ENCODE assay signal across 24 cellular contexts in the genomic region with DNA sequence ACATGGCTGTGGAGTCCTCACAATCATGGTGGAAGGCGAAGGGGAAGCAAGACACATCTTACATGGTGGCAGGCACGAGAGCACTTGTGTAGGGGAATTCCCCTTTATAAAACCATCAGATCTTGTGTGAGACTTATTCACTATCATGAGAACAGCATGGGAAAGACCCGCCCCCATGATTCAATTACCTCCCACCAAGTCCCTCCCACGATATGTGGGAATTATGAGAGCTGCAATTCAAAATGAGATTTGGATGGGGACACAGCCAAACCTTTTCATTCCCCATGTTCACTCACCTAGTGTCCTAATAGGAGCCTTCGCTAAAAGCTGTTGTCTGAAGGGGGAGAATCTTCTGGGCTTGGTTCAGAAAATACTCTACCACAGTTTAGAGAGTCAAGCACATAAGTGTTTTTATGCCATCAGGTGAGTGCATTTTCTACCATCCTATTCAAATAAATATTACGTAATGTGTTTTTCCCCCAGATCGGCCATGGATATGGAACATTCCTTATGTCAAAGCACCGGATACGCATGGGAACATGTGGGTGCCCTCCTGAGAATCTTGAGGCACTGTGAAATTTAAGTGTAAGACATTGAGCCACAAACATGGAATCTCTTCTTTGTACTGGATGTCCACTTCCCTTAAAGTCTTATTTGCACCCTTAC. TPM values are rescaled to one million over a fixed set of nuclear protein-coding genes. Genes with fewer than 3 reads are reported as not detected.
"Had no signal": no experiment of that assay in that cellular context is flagged by ENCODE, and none has a peak within 500 bp of the region (broad histone marks: within the 10 kb centered on the region; RNA-seq: fewer than 3 reads in every experiment).

No MANE protein-coding gene starts in this region.

- H3K27ac Mint-ChIP-seq: nephron progenitor cell, type B pancreatic cell had no signal

- H3K4me3 Mint-ChIP-seq: naive thymus-derived CD4-positive, alpha-beta T cell; nephron progenitor cell; type B pancreatic cell had no signal

- H3K4me1 Mint-ChIP-seq: naive thymus-derived CD4-positive, alpha-beta T cell had no signal

- H3K9me3 ChIP-seq: neutrophil, right atrium auricular region had no signal

- H3K27me3 Mint-ChIP-seq: naive thymus-derived CD4-positive, alpha-beta T cell; type B pancreatic cell had no signal

- H3K9me3 Mint-ChIP-seq: naive thymus-derived CD4-positive, alpha-beta T cell; nephron progenitor cell; type B pancreatic cell had no signal

- H3K27me3 ChIP-seq: dorsolateral prefrontal cortex, heart right ventricle, neutrophil, right atrium auricular region had no signal

- H3K36me3 ChIP-seq: right atrium auricular region had no signal

- H3K4me3 ChIP-seq: dorsolateral prefrontal cortex, heart right ventricle, right atrium auricular region had no signal

- ATAC-seq: esophagus mucosa; heart right ventricle; naive thymus-derived CD4-positive, alpha-beta T cell had no signal

- H3K27ac ChIP-seq: dorsolateral prefrontal cortex, heart right ventricle, neutrophil, right atrium auricular region had no signal

- H3K4me1 ChIP-seq: right atrium auricular region had no signal

- FAIRE-seq: endometrium, frontal cortex, islet of Langerhans, small intestine, urothelium cell line had no signal

- DNase-seq: cortex of kidney; dorsolateral prefrontal cortex; effector memory CD4-positive, alpha-beta T cell; heart right ventricle; hypothalamus; kidney glomerular epithelial cell; mesendoderm; naive thymus-derived CD4-positive, alpha-beta T cell; nephron progenitor cell; posterior cingulate gyrus; small intestine; stimulated activated CD4-positive, alpha-beta T cell treated with anti-CD3 and anti-CD28 coated beads, Interleukin-12 subunit alpha, Interleukin-12 subunit beta, amount 100 ng/mL, for 4 hours; stimulated activated naive CD4-positive, alpha-beta T cell treated with Interleukin-2 at 50 U/mL for 16 hours had no signal

RNA-seq across cellular contexts. Expression of a gene that starts 19.1 kb away (rescaled TPM):
- total RNA-seq: fibroblast of lung, lung microvascular endothelial cell, osteoblast had no signal
- polyA plus RNA-seq: fibroblast of lung; naive thymus-derived CD4-positive, alpha-beta T cell had no signal
